ENCODE assay signal across 18 cellular contexts in genomic region chr1:185969028-185969427, GRCh38.
A peak's percentile ranks its signal among the peaks of the same experiment; 100 is the strongest.
DNase-seq lines count a peak whose midpoint lies in the region; ATAC-seq, FAIRE-seq and TF ChIP-seq lines count a peak whose summit lies in the region.
"Had no signal": no experiment of that assay in that cellular context is flagged by ENCODE, and none has a peak within 500 bp of the region (broad histone marks: within the 10 kb centered on the region; RNA-seq: fewer than 3 reads in every experiment).

No MANE protein-coding gene starts in this region.

- H3K9me3 ChIP-seq in right lobe of liver: no peaks in the 10 kb centered on the region
- no peaks in the 10 kb centered on the region for H3K9me3 ChIP-seq in HepG2 (ENCODE audit: low read length)
- no peaks in the 10 kb centered on the region for H3K9me3 ChIP-seq in mesenchymal stem cell (ENCODE audit: control insufficient read depth, low read length)
- H3K9me3 ChIP-seq: body of pancreas had no signal

- peak overlapping the region; percentile 96 for H2AK5ac ChIP-seq in mesenchymal stem cell (ENCODE audit: low read length, severe bottlenecking)

- H3K18ac ChIP-seq in mesenchymal stem cell (ENCODE audit: low read depth in 1 of 2, low read length in 2 of 2): no peak overlapping the region

- WGBS in right lobe of liver (ENCODE audit: insufficient coverage, low coverage, low lambda C conversion rate, missing lambda C conversion rate): 38% methylated on average over 4 of the region's 4 CpGs
- 2% methylated on average over 4 of the region's 4 CpGs for WGBS in HepG2 (ENCODE audit: low lambda C conversion rate)
- 83% methylated on average over 4 of the region's 4 CpGs for WGBS in mesenchymal stem cell

- ATAC-seq in right lobe of liver (peak in 3 of 4 donors; percentile 46 to 51 (median 50)), HepG2 (no peak), GM21515 (IDR thresholded peaks at IDR 0.05; ENCODE audit: unreplicated experiment) (no peak)
- ATAC-seq in activated CD4-positive, CD25-positive, alpha-beta regulatory T cell treated with anti-CD3 and anti-CD28 coated beads, Interleukin-2, amount 50 U/mL, for 24 hours: no peak
- ATAC-seq: body of pancreas; natural killer cell treated with Interleukin-12 subunit alpha and Interleukin-12 subunit beta and Interleukin-15 and Interleukin-18, amount 100 ng/mL, for 72 hours had no signal

- H3K14ac ChIP-seq in mesenchymal stem cell (ENCODE audit: low read length in 2 of 2): no peak overlapping the region

- no peak overlapping the region for H4K91ac ChIP-seq in mesenchymal stem cell (ENCODE audit: low read length)

- H3K23ac ChIP-seq in mesenchymal stem cell (ENCODE audit: low read length in 2 of 2): no peak overlapping the region

- no TSS peak for BruUV-seq in HepG2 (replicated peaks; lab: Mats Ljungman, UMichigan)

- H3K9ac ChIP-seq in HepG2 (ENCODE audit: insufficient read depth, low read depth, low read length): no peak overlapping the region
- peak overlapping the region; percentile 90 for H3K9ac ChIP-seq in mesenchymal stem cell (ENCODE audit: low read length)

- no peak overlapping the region for H3K4ac ChIP-seq in mesenchymal stem cell (ENCODE audit: low read depth in 1 of 2, low read length in 2 of 2)

- no peaks in the 10 kb centered on the region for H3K79me2 ChIP-seq in HepG2 (ENCODE audit: insufficient read depth, low read length)

- no peaks in the 10 kb centered on the region for H4K20me1 ChIP-seq in HepG2 (ENCODE audit: insufficient read depth, low read length)

- no peak overlapping the region for H2AFZ ChIP-seq in HepG2 (ENCODE audit: low read length)
- no peak overlapping the region for H2AFZ ChIP-seq in mesenchymal stem cell (ENCODE audit: low read depth, low read length)

- peak overlapping the region; percentile 90 for H2BK5ac ChIP-seq in mesenchymal stem cell (ENCODE audit: low read depth, low read length, poor library complexity, severe bottlenecking)

- H3K79me1 ChIP-seq in mesenchymal stem cell (replicated peaks; ENCODE audit: low read length, poor library complexity, severe bottlenecking): no peaks in the 10 kb centered on the region

- no peak overlapping the region for H4K8ac ChIP-seq in mesenchymal stem cell (ENCODE audit: low read length)

- no peak for DNase-seq in right lobe of liver
- no peak for DNase-seq in HepG2 (ENCODE audit: low spot score)
- peak; percentile 80 for DNase-seq in choroid plexus epithelial cell (ENCODE audit: low read depth)
- peak; percentile 37 for DNase-seq in mesenchymal stem cell
- no peak for DNase-seq in HK-2 (ENCODE audit: unreplicated experiment)
- no peak for DNase-seq in pons (ENCODE audit: low spot score)
- DNase-seq: ACHN; activated CD8-positive, alpha-beta memory T cell treated with anti-CD3 and anti-CD28 coated beads for 24 hours; body of pancreas; COR-L47; H7; mammary epithelial cell; NCI-H2081; T-helper 1 cell had no signal

- no peak for FAIRE-seq in HepG2 (lab: Jason Lieb, UNC)
- FAIRE-seq: GM12891 had no signal

- H3K36me3 ChIP-seq in right lobe of liver: no peaks in the 10 kb centered on the region
- H3K36me3 ChIP-seq in HepG2 (replicated peaks in 1 of 2; ENCODE audit: control insufficient read depth in 1 of 2, insufficient read depth in 2 of 2, low read length in 2 of 2): no peaks in the 10 kb centered on the region
- peaks cover 0 to 43% of the 10 kb centered on the region in 2 experiments for H3K36me3 ChIP-seq in mesenchymal stem cell (ENCODE audit: control insufficient read depth in 1 of 2, insufficient read depth in 2 of 2, low read depth in 1 of 2, low read length in 2 of 2)

- H3K4me2 ChIP-seq in HepG2 (ENCODE audit: low read depth, low read length) (no peak overlapping the region), mesenchymal stem cell (ENCODE audit: low read length, poor library complexity, severe bottlenecking) (no peak overlapping the region)

- CTCF ChIA-PET in HepG2 (lab: Yijun Ruan, JAX; ENCODE audit: low intra/inter-chr PET ratio, low total read pairs): no interaction called here

- no peaks in the 10 kb centered on the region for H3K4me1 ChIP-seq in right lobe of liver
- no peaks in the 10 kb centered on the region for H3K4me1 ChIP-seq in HepG2 (ENCODE audit: insufficient read depth, low read length)
- peaks cover 2% of the 10 kb centered on the region for H3K4me1 ChIP-seq in mesenchymal stem cell (ENCODE audit: control insufficient read depth, insufficient read depth, low read depth, low read length)
- H3K4me1 ChIP-seq: body of pancreas had no signal

- H3K27ac ChIP-seq in right lobe of liver (no peak overlapping the region), HepG2 (ENCODE audit: extremely low read length, insufficient read depth, low read length) (no peak overlapping the region), mesenchymal stem cell (ENCODE audit: low read length, poor library complexity, severe bottlenecking) (peak overlapping the region; percentile 83)
- H3K27ac ChIP-seq: body of pancreas had no signal

- H3K4me3 ChIP-seq in right lobe of liver (no peak overlapping the region), HepG2 (replicated peaks in 1 of 3; ENCODE audit: insufficient read depth in 1 of 3, low read depth in 2 of 3, low read length in 3 of 3) (no peak overlapping the region), choroid plexus epithelial cell (ENCODE audit: low read depth, low read length) (no peak overlapping the region), mesenchymal stem cell (ENCODE audit: insufficient read depth in 1 of 2, low read depth in 1 of 2, low read length in 2 of 2) (peak overlapping the region in 1 of 2 experiments; percentile 20)
- H3K4me3 ChIP-seq: body of pancreas had no signal

- H2BK12ac ChIP-seq in mesenchymal stem cell (ENCODE audit: low read length in 2 of 2): no peak overlapping the region

- intact Hi-C loops in right lobe of liver (cut with DNase I) (no loop called here), HepG2 (cut with micrococcal nuclease; ENCODE audit: unreplicated experiment) (no loop called here)

- no peak for TF ChIP-seq EP300 in HepG2 (IDR thresholded peaks at IDR 0.05; ENCODE audit: low read depth in 2 of 2, low read length in 2 of 2)
- no peak for TF ChIP-seq EP300 in HepG2 (CRISPR knock-in tag; IDR thresholded peaks at IDR 0.05; ENCODE audit: borderline replicate concordance)

- in situ Hi-C loops in HepG2 (cut with HindIII; ENCODE audit: extremely low pct_ligation_motif_present, low pct_unique_long_range_greater_than_20kb): no loop called here

- H3K27me3 ChIP-seq in right lobe of liver (no peaks in the 10 kb centered on the region), HepG2 (ENCODE audit: control insufficient read depth in 1 of 2, insufficient read depth in 2 of 2, low read length in 2 of 2) (no peaks in the 10 kb centered on the region), mesenchymal stem cell (ENCODE audit: control insufficient read depth in 1 of 2, insufficient read depth in 1 of 2, low read length in 2 of 2) (no peaks in the 10 kb centered on the region)
- H3K27me3 ChIP-seq: body of pancreas had no signal

- no peak for TF ChIP-seq RAD21 in HepG2 (CRISPR knock-in tag; IDR thresholded peaks at IDR 0.05)

- TF ChIP-seq CTCF in right lobe of liver (IDR thresholded peaks at IDR 0.05) (no peak), HepG2 (CRISPR knock-in tag; IDR thresholded peaks at IDR 0.05) (no peak), choroid plexus epithelial cell (conservative IDR thresholded peaks at IDR 0.05; ENCODE audit: low read depth, low read length) (no peak)

- TF ChIP-seq POLR2A in right lobe of liver (IDR thresholded peaks at IDR 0.05) (no peak), HepG2 (IDR thresholded peaks at IDR 0.05; ENCODE audit: insufficient read depth in 1 of 2, low read depth in 2 of 2, low read length in 2 of 2) (no peak)

- H2BK120ac ChIP-seq in mesenchymal stem cell (ENCODE audit: low read depth, low read length): no peak overlapping the region

- H2BK15ac ChIP-seq in mesenchymal stem cell (ENCODE audit: low read depth, poor library complexity, severe bottlenecking): no peak overlapping the region

- POLR2A ChIA-PET in HepG2 (lab: Yijun Ruan, JAX): no interaction called here

TF ChIP-seq in HepG2, 621 proteins besides CTCF, POLR2A, EP300 and RAD21:
- TF ChIP-seq SIX4 (CRISPR knock-in tag; IDR thresholded peaks at IDR 0.05): no peak

Comparison
In these comparisons a context has a peak if more than half of its experiments do, and no peak if none do; other contexts are left out.
1. ATAC-seq: peak in right lobe of liver (3 of 4); none in HepG2 (single experiment), GM21515 (single experiment) and activated CD4-positive, CD25-positive, alpha-beta regulatory T cell treated with anti-CD3 and anti-CD28 coated beads, Interleukin-2, amount 50 U/mL, for 24 hours (0 of 2).
2. DNase-seq: peak in choroid plexus epithelial cell (single experiment) and mesenchymal stem cell (single experiment); none in right lobe of liver (0 of 3), HepG2 (single experiment), HK-2 (single experiment) and pons (single experiment).